Comparison of ENCODE assay signal across 9 cellular contexts in genomic region chr1:9537863-9538668, GRCh38. TPM values are rescaled to one million over a fixed set of nuclear protein-coding genes. Genes with fewer than 3 reads are reported as not detected.
DNase-seq lines count a peak whose midpoint lies in the region; ATAC-seq and TF ChIP-seq lines count a peak whose summit lies in the region.
"Had no signal": no experiment of that assay in that cellular context is flagged by ENCODE, and none has a peak within 500 bp of the region (broad histone marks: within the 10 kb centered on the region; RNA-seq: fewer than 3 reads in every experiment).

No MANE protein-coding gene starts in this region.

- H3K4me1 Mint-ChIP-seq in activated naive CD4-positive, alpha-beta T cell treated with anti-CD3 and anti-CD28 coated beads, Interleukin-2, amount 10 ng/mL, durations not matched to agents 7 days and 5 days = peaks cover 41% of the 10 kb centered on the region
- peaks cover 35% of the 10 kb centered on the region for H3K4me1 Mint-ChIP-seq in activated CD8-positive, alpha-beta T cell treated with anti-CD3 and anti-CD28 coated beads, Interleukin-2, amount 10 ng/mL, durations not matched to agents 7 days and 5 days (ENCODE audit: low read depth)
- H3K4me1 Mint-ChIP-seq in type B pancreatic cell (ENCODE audit: unreplicated experiment) = peaks cover 33% of the 10 kb centered on the region

- no peaks in the 10 kb centered on the region for H3K27me3 Mint-ChIP-seq in activated naive CD4-positive, alpha-beta T cell treated with anti-CD3 and anti-CD28 coated beads, Interleukin-2, amount 10 ng/mL, durations not matched to agents 7 days and 5 days
- no peaks in the 10 kb centered on the region for H3K27me3 Mint-ChIP-seq in activated CD8-positive, alpha-beta T cell treated with anti-CD3 and anti-CD28 coated beads, Interleukin-2, amount 10 ng/mL, durations not matched to agents 7 days and 5 days (ENCODE audit: low read depth)
- H3K27me3 Mint-ChIP-seq in type B pancreatic cell = no peaks in the 10 kb centered on the region

- TF ChIP-seq CTCF in right lobe of liver (IDR thresholded peaks at IDR 0.05) (no peak), type B pancreatic cell (conservative IDR thresholded peaks at IDR 0.05) (no peak)

- H3K4me1 ChIP-seq in right lobe of liver = peaks cover 0 to 39% (median 17%) of the 10 kb centered on the region in 4 donors

- peaks cover 2% of the 10 kb centered on the region for H3K36me3 Mint-ChIP-seq in activated naive CD4-positive, alpha-beta T cell treated with anti-CD3 and anti-CD28 coated beads, Interleukin-2, amount 10 ng/mL, durations not matched to agents 7 days and 5 days
- peaks cover 11% of the 10 kb centered on the region for H3K36me3 Mint-ChIP-seq in activated CD8-positive, alpha-beta T cell treated with anti-CD3 and anti-CD28 coated beads, Interleukin-2, amount 10 ng/mL, durations not matched to agents 7 days and 5 days (ENCODE audit: low read depth)
- H3K36me3 Mint-ChIP-seq in type B pancreatic cell = peaks cover 5% of the 10 kb centered on the region

- POLR2A ChIA-PET in activated CD8-positive, alpha-beta T cell treated with anti-CD3 and anti-CD28 coated beads, Interleukin-2, amount 10 ng/mL, durations not matched to agents 7 days and 5 days (lab: Charles Lee) = interaction anchor here (1.3 kb wide), 1 partner anchor 21 kb away, joined by 6 read pairs; no protein-coding TSS in a partner anchor

- TF ChIP-seq POLR2A in right lobe of liver (IDR thresholded peaks at IDR 0.05) = peak; percentile 66

- H3K27ac Mint-ChIP-seq in activated naive CD4-positive, alpha-beta T cell treated with anti-CD3 and anti-CD28 coated beads, Interleukin-2, amount 10 ng/mL, durations not matched to agents 7 days and 5 days = peak overlapping the region; percentile 22
- H3K27ac Mint-ChIP-seq in activated CD8-positive, alpha-beta T cell treated with anti-CD3 and anti-CD28 coated beads, Interleukin-2, amount 10 ng/mL, durations not matched to agents 7 days and 5 days = peak overlapping the region; percentile 68
- H3K27ac Mint-ChIP-seq in type B pancreatic cell = peak overlapping the region; percentile 93

- no peaks in the 10 kb centered on the region for H3K9me3 ChIP-seq in right lobe of liver

- peak overlapping the region; percentile 1 to 41 (median 38) for H3K4me3 ChIP-seq in right lobe of liver

- CTCF ChIA-PET in activated naive CD4-positive, alpha-beta T cell treated with anti-CD3 and anti-CD28 coated beads, Interleukin-2, amount 10 ng/mL, durations not matched to agents 7 days and 5 days (lab: Charles Lee) = interaction anchor here (1.4 kb wide), 2 partner anchors 42 to 47 kb away, joined by 3 to 4 read pairs; no protein-coding TSS in a partner anchor
- CTCF ChIA-PET in activated CD8-positive, alpha-beta T cell treated with anti-CD3 and anti-CD28 coated beads, Interleukin-2, amount 10 ng/mL, durations not matched to agents 7 days and 5 days (lab: Charles Lee) = interaction anchor here (1.1 kb wide), 2 partner anchors 13 to 42 kb away, joined by 3 to 4 read pairs; no protein-coding TSS in a partner anchor

- DNase-seq in activated naive CD4-positive, alpha-beta T cell treated with anti-CD3 and anti-CD28 coated beads, Interleukin-2, amount 10 ng/mL, durations not matched to agents 7 days and 5 days = no peak
- DNase-seq in activated naive CD4-positive, alpha-beta T cell treated with anti-CD3 and anti-CD28 coated beads, Interleukin-2, amount 50 U/mL, for 16 hours = no peak
- DNase-seq in activated CD8-positive, alpha-beta T cell treated with anti-CD3 and anti-CD28 coated beads, Interleukin-2, amount 10 ng/mL, durations not matched to agents 7 days and 5 days = no peak
- DNase-seq in right lobe of liver (peak in 2 of 3 donors; percentile 65 to 80), type B pancreatic cell (ENCODE audit: extremely low spot score, unreplicated experiment) (no peak), NCI-H524 treated with DMSO at 0.1 percent for 48 hours (lab: John Stamatoyannopoulos, UW) (no peak), GF-D8 (lab: John Stamatoyannopoulos, UW) (no peak)
- DNase-seq: stimulated activated CD4-positive, alpha-beta T cell treated with anti-CD3 and anti-CD28 coated beads, Interleukin-12 subunit alpha, Interleukin-12 subunit beta, amount 100 ng/mL, for 4 hours had no signal

- peak overlapping the region; percentile 5 for H3K4me3 Mint-ChIP-seq in activated naive CD4-positive, alpha-beta T cell treated with anti-CD3 and anti-CD28 coated beads, Interleukin-2, amount 10 ng/mL, durations not matched to agents 7 days and 5 days
- H3K4me3 Mint-ChIP-seq in activated CD8-positive, alpha-beta T cell treated with anti-CD3 and anti-CD28 coated beads, Interleukin-2, amount 10 ng/mL, durations not matched to agents 7 days and 5 days = peak overlapping the region; percentile 4
- peak overlapping the region; percentile 75 for H3K4me3 Mint-ChIP-seq in type B pancreatic cell

- WGBS in right lobe of liver (ENCODE audit: insufficient coverage, low coverage, low lambda C conversion rate, missing lambda C conversion rate) = 38% methylated on average over 7 of the region's 7 CpGs

- intact Hi-C loops in right lobe of liver (cut with DNase I) = no loop called here

- H3K36me3 ChIP-seq in right lobe of liver = no peaks in the 10 kb centered on the region

- peak overlapping the region; percentile 6 to 86 (median 82) for H3K27ac ChIP-seq in right lobe of liver

- ATAC-seq in activated CD8-positive, alpha-beta T cell treated with anti-CD3 and anti-CD28 coated beads, Interleukin-2, amount 10 ng/mL, durations not matched to agents 7 days and 5 days = no peak
- ATAC-seq in right lobe of liver (peak; percentile 49 to 71 (median 63)), GM19455 (IDR thresholded peaks at IDR 0.05; ENCODE audit: unreplicated experiment) (no peak)

- no peaks in the 10 kb centered on the region for H3K9me3 Mint-ChIP-seq in activated naive CD4-positive, alpha-beta T cell treated with anti-CD3 and anti-CD28 coated beads, Interleukin-2, amount 10 ng/mL, durations not matched to agents 7 days and 5 days
- no peaks in the 10 kb centered on the region for H3K9me3 Mint-ChIP-seq in activated CD8-positive, alpha-beta T cell treated with anti-CD3 and anti-CD28 coated beads, Interleukin-2, amount 10 ng/mL, durations not matched to agents 7 days and 5 days (ENCODE audit: insufficient read depth)
- H3K9me3 Mint-ChIP-seq in type B pancreatic cell = no peaks in the 10 kb centered on the region

- no peaks in the 10 kb centered on the region for H3K27me3 ChIP-seq in right lobe of liver

RNA-seq across cellular contexts. Expression of gene SLC25A33, which starts 1.2 kb away (rescaled TPM):
- 1 to 10 TPM; 4.1 to 4.4 TPM for total RNA-seq in activated CD8-positive, alpha-beta T cell treated with anti-CD3 and anti-CD28 coated beads, Interleukin-2, amount 10 ng/mL, durations not matched to agents 7 days and 5 days
- total RNA-seq in right lobe of liver (10 to 100 TPM in 3 of 6 experiments, 1 to 10 TPM in 3; 3.5 to 26.5 (median 8.2) TPM), type B pancreatic cell (ENCODE audit: low replicate concordance) (5.8 and 7.6 TPM in 2 replicates)

RNA-seq across cellular contexts. Expression of gene TMEM201, which starts 50.6 kb away (rescaled TPM):
- total RNA-seq in activated CD8-positive, alpha-beta T cell treated with anti-CD3 and anti-CD28 coated beads, Interleukin-2, amount 10 ng/mL, durations not matched to agents 7 days and 5 days = 10 to 100 TPM; 21.1 to 23.2 TPM
- total RNA-seq in right lobe of liver (1 to 10 TPM; 1.6 to 5.8 (median 3.0) TPM), type B pancreatic cell (ENCODE audit: low replicate concordance) (18.4 and 26.0 TPM in 2 replicates)

Comparison
In these comparisons a context has a peak if more than half of its experiments do, and no peak if none do; other contexts are left out.
1. DNase-seq: peak in right lobe of liver (2 of 3); none in activated naive CD4-positive, alpha-beta T cell treated with anti-CD3 and anti-CD28 coated beads, Interleukin-2, amount 10 ng/mL, durations not matched to agents 7 days and 5 days (single experiment), activated naive CD4-positive, alpha-beta T cell treated with anti-CD3 and anti-CD28 coated beads, Interleukin-2, amount 50 U/mL, for 16 hours (single experiment), activated CD8-positive, alpha-beta T cell treated with anti-CD3 and anti-CD28 coated beads, Interleukin-2, amount 10 ng/mL, durations not matched to agents 7 days and 5 days (single experiment), type B pancreatic cell (single experiment), NCI-H524 treated with DMSO at 0.1 percent for 48 hours (single experiment) and GF-D8 (single experiment).
2. H3K27ac Mint-ChIP-seq: peak in every context shown above with its lines; median percentile 93 in type B pancreatic cell; 68 in activated CD8-positive, alpha-beta T cell treated with anti-CD3 and anti-CD28 coated beads, Interleukin-2, amount 10 ng/mL, durations not matched to agents 7 days and 5 days; 22 in activated naive CD4-positive, alpha-beta T cell treated with anti-CD3 and anti-CD28 coated beads, Interleukin-2, amount 10 ng/mL, durations not matched to agents 7 days and 5 days.
3. H3K4me3 Mint-ChIP-seq: peak in every context shown above with its lines; median percentile 75 in type B pancreatic cell; 5 in activated naive CD4-positive, alpha-beta T cell treated with anti-CD3 and anti-CD28 coated beads, Interleukin-2, amount 10 ng/mL, durations not matched to agents 7 days and 5 days; 4 in activated CD8-positive, alpha-beta T cell treated with anti-CD3 and anti-CD28 coated beads, Interleukin-2, amount 10 ng/mL, durations not matched to agents 7 days and 5 days.
4. ATAC-seq: peak in right lobe of liver (4 of 4); none in activated CD8-positive, alpha-beta T cell treated with anti-CD3 and anti-CD28 coated beads, Interleukin-2, amount 10 ng/mL, durations not matched to agents 7 days and 5 days (single experiment) and GM19455 (single experiment).